Comparison of ENCODE assay signal across 8 cellular contexts in genomic region chr19:55601127-55601526, GRCh38. TPM values are rescaled to one million over a fixed set of nuclear protein-coding genes. Genes with fewer than 3 reads are reported as not detected.
DNase-seq lines count a peak whose midpoint lies in the region; ATAC-seq lines count a peak whose summit lies in the region.

No MANE protein-coding gene starts in this region.

- no peaks in the 10 kb centered on the region for H3K27me3 Mint-ChIP-seq in T-helper 1 cell treated with Interleukin-12 subunit alpha and Interleukin-12 subunit beta and Interleukin-4 antibody, amounts not matched to agents 30 μg/mL and 1 μg/mL, for 36 hours (ENCODE audit: low read depth)
- H3K27me3 Mint-ChIP-seq in immature natural killer cell (ENCODE audit: low read depth in 3 of 3): peaks cover 9 to 15% (median 14%) of the 10 kb centered on the region in 3 donors

- no peaks in the 10 kb centered on the region for H3K9me3 Mint-ChIP-seq in T-helper 1 cell treated with Interleukin-12 subunit alpha and Interleukin-12 subunit beta and Interleukin-4 antibody, amounts not matched to agents 30 μg/mL and 1 μg/mL, for 36 hours
- peaks cover 0 to 5% of the 10 kb centered on the region in 2 donors for H3K9me3 Mint-ChIP-seq in activated naive CD4-positive, alpha-beta T cell treated with anti-CD3 and anti-CD28 coated beads, Interleukin-2, amount 50 U/mL, for 72 hours
- H3K9me3 Mint-ChIP-seq in immature natural killer cell: peaks cover 0 to 1% (median 0%) of the 10 kb centered on the region in 6 donors

- H3K9me3 ChIP-seq in stomach smooth muscle (ENCODE audit: control insufficient read depth in 2 of 2, low read length in 2 of 2): no peaks in the 10 kb centered on the region

- peaks cover 23% of the 10 kb centered on the region for H3K4me1 ChIP-seq in stomach smooth muscle (ENCODE audit: control insufficient read depth, insufficient read depth, low read length)

- peak overlapping the region; percentile 87 for H3K4me3 Mint-ChIP-seq in T-helper 1 cell treated with Interleukin-12 subunit alpha and Interleukin-12 subunit beta and Interleukin-4 antibody, amounts not matched to agents 30 μg/mL and 1 μg/mL, for 36 hours
- peak overlapping the region; percentile 84 to 88 (median 86) for H3K4me3 Mint-ChIP-seq in immature natural killer cell

- peak overlapping the region; percentile 85 for H3K27ac Mint-ChIP-seq in T-helper 1 cell treated with Interleukin-12 subunit alpha and Interleukin-12 subunit beta and Interleukin-4 antibody, amounts not matched to agents 30 μg/mL and 1 μg/mL, for 36 hours
- peak overlapping the region; percentile 74 to 91 for H3K27ac Mint-ChIP-seq in activated naive CD4-positive, alpha-beta T cell treated with anti-CD3 and anti-CD28 coated beads, Interleukin-2, amount 50 U/mL, for 72 hours
- H3K27ac Mint-ChIP-seq in immature natural killer cell: peak overlapping the region; percentile 78 to 93 (median 88)

- peak overlapping the region; percentile 96 for H3K4me3 ChIP-seq in stomach smooth muscle (ENCODE audit: low read length in 2 of 2)

- H3K27me3 ChIP-seq in stomach smooth muscle (ENCODE audit: control insufficient read depth in 1 of 2, insufficient read depth in 2 of 2, low read length in 2 of 2): no peaks in the 10 kb centered on the region

- peak overlapping the region; percentile 72 to 76 for H3K9ac ChIP-seq in stomach smooth muscle (ENCODE audit: low read length in 2 of 2)

- peaks cover 12% of the 10 kb centered on the region for H3K36me3 Mint-ChIP-seq in T-helper 1 cell treated with Interleukin-12 subunit alpha and Interleukin-12 subunit beta and Interleukin-4 antibody, amounts not matched to agents 30 μg/mL and 1 μg/mL, for 36 hours (ENCODE audit: low read depth)
- peaks cover 22 to 25% of the 10 kb centered on the region in 2 donors for H3K36me3 Mint-ChIP-seq in activated naive CD4-positive, alpha-beta T cell treated with anti-CD3 and anti-CD28 coated beads, Interleukin-2, amount 50 U/mL, for 72 hours
- H3K36me3 Mint-ChIP-seq in immature natural killer cell: peaks cover 0 to 5% (median 0%) of the 10 kb centered on the region in 3 donors

- no peak for DNase-seq in T-helper 1 cell
- DNase-seq in activated naive CD4-positive, alpha-beta T cell treated with anti-CD3 and anti-CD28 coated beads, Interleukin-2, amount 50 U/mL, for 72 hours (ENCODE audit: low spot score in 2 of 2): no peak
- DNase-seq in immature natural killer cell: no peak
- DNase-seq in inferior parietal cortex (ENCODE audit: extremely low spot score): no peak
- no peak for DNase-seq in germinal center (ENCODE audit: low spot score)

- ATAC-seq in activated naive CD4-positive, alpha-beta T cell treated with anti-CD3 and anti-CD28 coated beads, Interleukin-2, amount 50 U/mL, for 72 hours: no peak
- ATAC-seq in HG02870 (IDR thresholded peaks at IDR 0.05; ENCODE audit: unreplicated experiment): no peak

- peaks cover 3 to 4% of the 10 kb centered on the region in 2 donors for H3K36me3 ChIP-seq in stomach smooth muscle (ENCODE audit: control insufficient read depth in 2 of 2, insufficient read depth in 2 of 2, low read length in 2 of 2)

- peaks cover 24% of the 10 kb centered on the region for H3K4me1 Mint-ChIP-seq in T-helper 1 cell treated with Interleukin-12 subunit alpha and Interleukin-12 subunit beta and Interleukin-4 antibody, amounts not matched to agents 30 μg/mL and 1 μg/mL, for 36 hours (ENCODE audit: low read depth)
- peaks cover 39 to 42% of the 10 kb centered on the region in 2 donors for H3K4me1 Mint-ChIP-seq in immature natural killer cell

- peak overlapping the region; percentile 97 for H3K27ac ChIP-seq in stomach smooth muscle (ENCODE audit: low read length)

RNA-seq across cellular contexts. Expression of gene ZNF524, which starts 1.0 kb away (rescaled TPM):
- total RNA-seq in activated naive CD4-positive, alpha-beta T cell treated with anti-CD3 and anti-CD28 coated beads, Interleukin-2, amount 50 U/mL, for 72 hours: 10 to 100 TPM; 21.4 to 29.7 TPM
- 10 to 100 TPM; 23.9 to 36.4 (median 31.7) TPM for polyA plus RNA-seq in immature natural killer cell

RNA-seq across cellular contexts. Expression of gene FIZ1, which starts 1.8 kb away (rescaled TPM):
- total RNA-seq in activated naive CD4-positive, alpha-beta T cell treated with anti-CD3 and anti-CD28 coated beads, Interleukin-2, amount 50 U/mL, for 72 hours: 10 to 100 TPM; 10.2 to 12.3 TPM
- polyA plus RNA-seq in immature natural killer cell: 1 to 10 TPM in 2 of 3 donors, under 1 TPM in 1; 0.63 to 1.7 (median 1.0) TPM

RNA-seq across cellular contexts. Expression of gene ZNF865, which starts 4.3 kb away (rescaled TPM):
- 10 to 100 TPM; 13.7 to 15.5 TPM for total RNA-seq in activated naive CD4-positive, alpha-beta T cell treated with anti-CD3 and anti-CD28 coated beads, Interleukin-2, amount 50 U/mL, for 72 hours
- under 1 TPM in 2 of 3 donors, not detected in 1; 0.08 to 0.18 TPM for polyA plus RNA-seq in immature natural killer cell

RNA-seq across cellular contexts. Expression of gene ZNF579, which starts 20.5 kb away (rescaled TPM):
- 10 to 100 TPM in 1 of 2 donors, 1 to 10 TPM in 1; 8.7 to 10.1 TPM for total RNA-seq in activated naive CD4-positive, alpha-beta T cell treated with anti-CD3 and anti-CD28 coated beads, Interleukin-2, amount 50 U/mL, for 72 hours
- polyA plus RNA-seq in immature natural killer cell: under 1 TPM in 2 of 3 donors, not detected in 1; 0.19 to 0.64 TPM

RNA-seq across cellular contexts. Expression of gene ZNF784, which starts 23.2 kb away (rescaled TPM):
- 1 to 10 TPM; 3.6 to 3.9 TPM for total RNA-seq in activated naive CD4-positive, alpha-beta T cell treated with anti-CD3 and anti-CD28 coated beads, Interleukin-2, amount 50 U/mL, for 72 hours
- under 1 TPM; 0.59 to 0.78 (median 0.62) TPM for polyA plus RNA-seq in immature natural killer cell
